In genomic region chr18:46484971-46485370, GRCh38 we compare ENCODE assay signal across 2 cellular contexts.
TF ChIP-seq lines count a peak whose summit lies in the region.

No MANE protein-coding gene starts in this region.

TF ChIP-seq in GM23338, 12 proteins besides CTCF, POLR2A, EP300 and RAD21 (continued from another document):
- TF ChIP-seq REST (IDR thresholded peaks at IDR 0.05; ENCODE audit: unreplicated experiment) (no peak), ZNF331 (CRISPR knock-in tag; IDR thresholded peaks at IDR 0.05; ENCODE audit: low read depth) (no peak), CREB1 (CRISPR knock-in tag; IDR thresholded peaks at IDR 0.05; ENCODE audit: low read depth) (no peak), EZH2 (IDR thresholded peaks at IDR 0.05; ENCODE audit: low read depth, unreplicated experiment) (no peak), ETS1 (IDR thresholded peaks at IDR 0.05) (no peak), ZNF462 (CRISPR knock-in tag; IDR thresholded peaks at IDR 0.05) (no peak), NANOG (IDR thresholded peaks at IDR 0.05; ENCODE audit: borderline replicate concordance) (no peak), JUNB (IDR thresholded peaks at IDR 0.05; ENCODE audit: unreplicated experiment) (no peak), POLR2AphosphoS5 (IDR thresholded peaks at IDR 0.05; ENCODE audit: low read depth) (no peak), ZNF114 (CRISPR knock-in tag; IDR thresholded peaks at IDR 0.05) (no peak), EZH2phosphoT487 (IDR thresholded peaks at IDR 0.05; ENCODE audit: unreplicated experiment) (no peak)

TF ChIP-seq in H1, 55 proteins besides CTCF, POLR2A, EP300 and RAD21 (continued from another document):
- peak; percentile 52; the same call in 1 of the 2 replicates for TF ChIP-seq YY1 (IDR thresholded peaks at IDR 0.05; ENCODE audit: low read depth, low read length)
- TF ChIP-seq MAX (IDR thresholded peaks at IDR 0.05): no peak
- TF ChIP-seq FOSL1 (IDR thresholded peaks at IDR 0.05; ENCODE audit: insufficient read depth, low read depth, low read length): no peak
- peak; percentile 46 for TF ChIP-seq ASH2L (IDR thresholded peaks at IDR 0.05; ENCODE audit: low read length)
- no peak for TF ChIP-seq SP1 (IDR thresholded peaks at IDR 0.05; ENCODE audit: low read depth, low read length)
- no peak for TF ChIP-seq JUN (IDR thresholded peaks at IDR 0.05; ENCODE audit: low read depth, low read length)
- TF ChIP-seq KDM4A (IDR thresholded peaks at IDR 0.05; ENCODE audit: low read depth, low read length, severe bottlenecking): no peak
- TF ChIP-seq HDAC2 (IDR thresholded peaks at IDR 0.05; ENCODE audit: borderline replicate concordance in 1 of 2, low read depth in 2 of 2, low read length in 2 of 2): no peak
- no peak for TF ChIP-seq CHD1 (IDR thresholded peaks at IDR 0.05; ENCODE audit: low read depth, low read length)
- no peak for TF ChIP-seq TEAD4 (IDR thresholded peaks at IDR 0.05; ENCODE audit: low read depth, low read length)
- TF ChIP-seq BCL11A (IDR thresholded peaks at IDR 0.05; ENCODE audit: low read depth in 2 of 2, low read length in 2 of 2): no peak
- TF ChIP-seq TCF12 (IDR thresholded peaks at IDR 0.05; ENCODE audit: low read depth, low read length): no peak
- no peak for TF ChIP-seq RNF2 (IDR thresholded peaks at IDR 0.05; ENCODE audit: borderline replicate concordance, low read depth, low read length, missing control alignments, poor library complexity, severe bottlenecking)
- TF ChIP-seq CBX8 (IDR thresholded peaks at IDR 0.05; ENCODE audit: borderline replicate concordance, low read depth, low read length): no peak
- no peak for TF ChIP-seq CHD7 (IDR thresholded peaks at IDR 0.05; ENCODE audit: insufficient replicate concordance, low read length)
- TF ChIP-seq CBX5 (IDR thresholded peaks at IDR 0.05; ENCODE audit: low read depth, low read length): no peak
- no peak for TF ChIP-seq RXRA (IDR thresholded peaks at IDR 0.05; ENCODE audit: insufficient read depth, low read depth, low read length)
